ENCODE assay signal across 12 cellular contexts in the genomic region with DNA sequence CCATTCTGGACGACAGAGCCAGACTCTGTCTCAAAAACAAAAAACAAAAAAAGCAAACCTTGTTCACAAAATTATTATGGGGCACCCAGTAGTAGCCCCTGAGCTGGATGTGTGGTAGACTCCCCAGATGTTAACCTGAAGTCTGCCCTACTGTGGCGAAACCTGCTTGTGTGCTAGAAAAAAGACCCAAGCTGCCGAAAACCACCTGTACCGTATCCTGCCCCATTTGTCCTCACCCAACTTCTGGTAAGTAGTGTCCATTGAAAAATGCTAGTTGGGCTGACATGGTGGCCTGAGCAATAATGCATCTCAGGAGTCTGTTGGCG. TPM values are rescaled to one million over a fixed set of nuclear protein-coding genes. Genes with fewer than 3 reads are reported as not detected.
DNase-seq lines count a peak whose midpoint lies in the region; ATAC-seq and TF ChIP-seq lines count a peak whose summit lies in the region.
"Had no signal": no experiment of that assay in that cellular context is flagged by ENCODE, and none has a peak within 500 bp of the region (broad histone marks: within the 10 kb centered on the region; RNA-seq: fewer than 3 reads in every experiment).

No MANE protein-coding gene starts in this region.

- peak; percentile 47 for ATAC-seq in CD4-positive, alpha-beta T cell (ENCODE audit: poor library complexity)
- ATAC-seq in GM21360 (IDR thresholded peaks at IDR 0.05; ENCODE audit: unreplicated experiment) (peak; percentile 20), HG03175 (IDR thresholded peaks at IDR 0.05; ENCODE audit: unreplicated experiment) (peak; percentile 43), gastroesophageal sphincter (no peak)
- ATAC-seq in activated naive CD8-positive, alpha-beta T cell treated with anti-CD3 and anti-CD28 coated beads, Interleukin-2, amount 10 ng/mL, durations not matched to agents 7 days and 5 days (ENCODE audit: low read depth), result peak; percentile 48

- no peak for DNase-seq in CD4-positive, alpha-beta T cell
- DNase-seq in activated naive CD8-positive, alpha-beta T cell treated with anti-CD3 and anti-CD28 coated beads, Interleukin-2, amount 10 ng/mL, durations not matched to agents 7 days and 5 days, result peak; percentile 70
- no peak for DNase-seq in midbrain (lab: John Stamatoyannopoulos, UW)
- no peak for DNase-seq in esophagus muscularis mucosa (ENCODE audit: extremely low spot score)
- DNase-seq in NCI-H526 treated with DMSO at 0.1 percent for 48 hours (lab: John Stamatoyannopoulos, UW), result no peak
- DNase-seq: Caco-2, cerebellar nuclear complex, NCI-H187, tibial artery had no signal

- H3K4me1 Mint-ChIP-seq in CD4-positive, alpha-beta T cell (ENCODE audit: low read depth), result peaks cover 72% of the 10 kb centered on the region
- H3K4me1 Mint-ChIP-seq in activated naive CD8-positive, alpha-beta T cell treated with anti-CD3 and anti-CD28 coated beads, Interleukin-2, amount 10 ng/mL, durations not matched to agents 7 days and 5 days, result peaks cover 74% of the 10 kb centered on the region

- WGBS in gastroesophageal sphincter (ENCODE audit: low coverage in 1 of 2), 2 donors, result 65 to 96% methylated on average over 5 of the region's 5 CpGs
- 83% methylated on average over 5 of the region's 5 CpGs for WGBS in esophagus muscularis mucosa

- H3K4me1 ChIP-seq in gastroesophageal sphincter (peaks cover 0 to 51% (median 28%) of the 10 kb centered on the region in 3 donors), esophagus muscularis mucosa (peaks cover 29 to 48% (median 40%) of the 10 kb centered on the region in 4 donors)

- TF ChIP-seq CTCF in CD4-positive, alpha-beta T cell (IDR thresholded peaks at IDR 0.05), result no peak
- TF ChIP-seq CTCF in gastroesophageal sphincter (IDR thresholded peaks at IDR 0.05) (no peak), esophagus muscularis mucosa (IDR thresholded peaks at IDR 0.05) (no peak)

- no peak overlapping the region for H3K4me3 ChIP-seq in gastroesophageal sphincter
- H3K4me3 ChIP-seq in esophagus muscularis mucosa, result no peak overlapping the region
- H3K4me3 ChIP-seq: tibial artery had no signal

- no peaks in the 10 kb centered on the region for H3K27me3 ChIP-seq in CD4-positive, alpha-beta T cell (ENCODE audit: control insufficient read depth, insufficient read depth, low read length)
- H3K27me3 ChIP-seq in gastroesophageal sphincter (no peaks in the 10 kb centered on the region), esophagus muscularis mucosa (no peaks in the 10 kb centered on the region)
- H3K27me3 ChIP-seq: tibial artery had no signal

- H3K9me3 ChIP-seq in CD4-positive, alpha-beta T cell (ENCODE audit: control insufficient read depth, low read length), result no peaks in the 10 kb centered on the region
- H3K9me3 ChIP-seq in gastroesophageal sphincter, result no peaks in the 10 kb centered on the region
- H3K9me3 ChIP-seq in esophagus muscularis mucosa, result no peaks in the 10 kb centered on the region
- H3K9me3 ChIP-seq: Caco-2, tibial artery had no signal

- intact Hi-C loops in CD4-positive, alpha-beta T cell (cut with DNase I, micrococcal nuclease), result loop anchor here in 1 of 2 experiments (2.0 to 10.0 kb wide), 4 partner anchors 16 to 130 kb away; no protein-coding TSS in a partner anchor
- intact Hi-C loops in esophagus muscularis mucosa (cut with DNase I), result no loop called here

- H3K36me3 Mint-ChIP-seq in CD4-positive, alpha-beta T cell (ENCODE audit: low read depth), result no peaks in the 10 kb centered on the region
- peaks cover 41% of the 10 kb centered on the region for H3K36me3 Mint-ChIP-seq in activated naive CD8-positive, alpha-beta T cell treated with anti-CD3 and anti-CD28 coated beads, Interleukin-2, amount 10 ng/mL, durations not matched to agents 7 days and 5 days

- TF ChIP-seq POLR2A in gastroesophageal sphincter (IDR thresholded peaks at IDR 0.05) (no peak), esophagus muscularis mucosa (IDR thresholded peaks at IDR 0.05; ENCODE audit: low read depth) (no peak)

- peak overlapping the region; percentile 67 for H3K27ac ChIP-seq in CD4-positive, alpha-beta T cell (ENCODE audit: low read depth, low read length)
- H3K27ac ChIP-seq in gastroesophageal sphincter (peak overlapping the region in 1 of 4 donors; percentile 52), esophagus muscularis mucosa (replicated peaks in 1 of 4) (no peak overlapping the region)
- H3K27ac ChIP-seq: tibial artery had no signal

- no peaks in the 10 kb centered on the region for H3K36me3 ChIP-seq in gastroesophageal sphincter
- no peaks in the 10 kb centered on the region for H3K36me3 ChIP-seq in esophagus muscularis mucosa
- H3K36me3 ChIP-seq: tibial artery had no signal

- POLR2A ChIA-PET in CD4-positive, alpha-beta T cell (lab: Charles Lee), result interaction anchor here (0.9 to 5.1 kb wide), 15 partner anchors 9 to 562 kb away, joined by 3 to 97 read pairs (median 5); partner anchors contain the start of genes DEXI, GSPT1, RMI2 and SOCS1
- POLR2A ChIA-PET in activated naive CD8-positive, alpha-beta T cell treated with anti-CD3 and anti-CD28 coated beads, Interleukin-2, amount 10 ng/mL, durations not matched to agents 7 days and 5 days (lab: Charles Lee), result interaction anchor here (0.6 to 5.5 kb wide), 23 partner anchors 8 to 382 kb away, joined by 3 to 190 read pairs (median 5); partner anchors contain the start of gene SOCS1

- peak overlapping the region; percentile 80 for H3K4me3 Mint-ChIP-seq in CD4-positive, alpha-beta T cell
- H3K4me3 Mint-ChIP-seq in activated naive CD8-positive, alpha-beta T cell treated with anti-CD3 and anti-CD28 coated beads, Interleukin-2, amount 10 ng/mL, durations not matched to agents 7 days and 5 days, result peak overlapping the region; percentile 77

- H3K27ac Mint-ChIP-seq in CD4-positive, alpha-beta T cell, result peak overlapping the region; percentile 93
- H3K27ac Mint-ChIP-seq in activated naive CD8-positive, alpha-beta T cell treated with anti-CD3 and anti-CD28 coated beads, Interleukin-2, amount 10 ng/mL, durations not matched to agents 7 days and 5 days, result peak overlapping the region; percentile 96

- H3K9me3 Mint-ChIP-seq in CD4-positive, alpha-beta T cell, result no peaks in the 10 kb centered on the region
- no peaks in the 10 kb centered on the region for H3K9me3 Mint-ChIP-seq in activated naive CD8-positive, alpha-beta T cell treated with anti-CD3 and anti-CD28 coated beads, Interleukin-2, amount 10 ng/mL, durations not matched to agents 7 days and 5 days

- CTCF ChIA-PET in CD4-positive, alpha-beta T cell (lab: Charles Lee), result interaction anchor here (0.9 to 3.0 kb wide), 4 partner anchors 17 to 401 kb away, joined by 7 to 19 read pairs (median 8); partner anchors contain the start of gene SOCS1

- H3K27me3 Mint-ChIP-seq in CD4-positive, alpha-beta T cell, result no peaks in the 10 kb centered on the region
- H3K27me3 Mint-ChIP-seq in activated naive CD8-positive, alpha-beta T cell treated with anti-CD3 and anti-CD28 coated beads, Interleukin-2, amount 10 ng/mL, durations not matched to agents 7 days and 5 days, result no peaks in the 10 kb centered on the region

- TF ChIP-seq EP300 in gastroesophageal sphincter (IDR thresholded peaks at IDR 0.05) (no peak), esophagus muscularis mucosa (IDR thresholded peaks at IDR 0.05) (no peak)

RNA-seq across cellular contexts. Expression of gene RMI2, which starts 9.1 kb away (rescaled TPM):
- total RNA-seq in CD4-positive, alpha-beta T cell, result 1 to 10 TPM; 1.3 to 1.5 TPM
- total RNA-seq in activated naive CD8-positive, alpha-beta T cell treated with anti-CD3 and anti-CD28 coated beads, Interleukin-2, amount 10 ng/mL, durations not matched to agents 7 days and 5 days, result 10 to 100 TPM; 89.8 to 93.0 TPM
- total RNA-seq in gastroesophageal sphincter (1 to 10 TPM in 3 of 4 donors, under 1 TPM in 1; 0.31 to 1.8 (median 1.4) TPM), esophagus muscularis mucosa (1 to 10 TPM in 1 of 4 donors, under 1 TPM in 2, not detected in 1; 0.29 to 1.7 (median 0.33) TPM)

Comparison
In these comparisons a context has a peak if more than half of its experiments do, and no peak if none do; other contexts are left out.
1. RNA of gene RMI2, which starts 9.1 kb away (total RNA-seq): 89.8 to 93.0 TPM in activated naive CD8-positive, alpha-beta T cell treated with anti-CD3 and anti-CD28 coated beads, Interleukin-2, amount 10 ng/mL, durations not matched to agents 7 days and 5 days; 1.3 to 1.5 TPM in CD4-positive, alpha-beta T cell, 0.31 to 1.8 TPM in gastroesophageal sphincter and 0.29 to 1.7 TPM in esophagus muscularis mucosa; every median in the first group is over 10 times any median in the second.